Comparison of ENCODE assay signal across 16 cellular contexts in genomic region chr12:107558141-107558815, GRCh38.
"Had no signal": no experiment of that assay in that cellular context is flagged by ENCODE, and none has a peak within 500 bp of the region (broad histone marks: within the 10 kb centered on the region; RNA-seq: fewer than 3 reads in every experiment).

No MANE protein-coding gene starts in this region.

- H3K4me1 ChIP-seq: body of pancreas, left lung, pancreas, sigmoid colon, spleen, stomach, testis had no signal

- H3K27me3 ChIP-seq: body of pancreas, left lung, pancreas, sigmoid colon, spleen, testis had no signal

- H3K9me3 ChIP-seq: body of pancreas, left lung, pancreas, sigmoid colon, spleen, stomach, testis had no signal

- DNase-seq: activated CD4-positive, alpha-beta memory T cell treated with anti-CD3 and anti-CD28 coated beads, Interleukin-2, amount 10 ng/mL, durations not matched to agents 7 days and 5 days; activated CD4-positive, alpha-beta T cell treated with anti-CD3 and anti-CD28 coated beads for 4 hours; activated gamma-delta T cell treated with Interleukin-2 at 50 U/mL for 16 hours; activated T-cell treated with anti-CD3 and anti-CD28 coated beads, Interleukin-2, amount 50 U/mL, for 48 hours; amygdala; body of pancreas; hippocampal formation; kidney; left lung; mammary epithelial cell; naive B cell; pancreas; sigmoid colon; spleen; stomach; testis had no signal

- H3K27ac ChIP-seq: body of pancreas, left lung, pancreas, sigmoid colon, spleen, stomach, testis had no signal

- H3K36me3 ChIP-seq: left lung, pancreas, sigmoid colon, spleen, stomach had no signal

- H3K4me3 ChIP-seq: body of pancreas, left lung, pancreas, sigmoid colon, spleen, stomach, testis had no signal
